Comparison of ENCODE assay signal across 36 cellular contexts in the genomic region with DNA sequence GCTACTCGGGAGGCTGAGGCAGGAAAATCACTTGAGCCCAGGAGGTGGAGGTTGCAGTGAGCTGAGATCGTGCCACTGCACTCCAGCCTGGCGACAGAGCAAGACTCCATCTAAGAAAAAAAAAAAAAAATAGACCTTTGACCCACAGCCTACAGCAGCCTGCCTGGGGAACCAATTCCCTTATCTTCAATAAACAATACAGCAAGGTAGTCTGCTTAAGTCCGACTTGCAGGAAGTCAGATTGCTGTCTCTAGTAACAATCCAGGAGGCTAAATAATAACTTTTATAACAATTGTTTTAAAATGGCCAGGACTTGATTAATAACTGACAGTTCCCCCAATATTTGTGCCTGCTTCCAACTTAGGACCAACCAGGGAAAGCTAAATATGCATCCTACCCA. TPM values are rescaled to one million over a fixed set of nuclear protein-coding genes. Genes with fewer than 3 reads are reported as not detected.
"Had no signal": no experiment of that assay in that cellular context is flagged by ENCODE, and none has a peak within 500 bp of the region (broad histone marks: within the 10 kb centered on the region; RNA-seq: fewer than 3 reads in every experiment).

No MANE protein-coding gene starts in this region.

- H3K27me3 ChIP-seq: ascending aorta had no signal

- DNase-seq: activated B cell treated with CpG ODN at 0.5 μM for 24 hours; activated CD4-positive, alpha-beta memory T cell treated with anti-CD3 and anti-CD28 coated beads for 36 hours; activated CD4-positive, alpha-beta T cell treated with anti-CD3 and anti-CD28 coated beads for 4 hours; activated CD4-positive, alpha-beta T cell treated with anti-CD3 and anti-CD28 coated beads, Interleukin-2, amount 10 ng/mL, durations not matched to agents 24 days and 14 days; activated CD4-positive, alpha-beta T cell treated with anti-CD3 and anti-CD28 coated beads, Interleukin-2, amount 50 U/mL, for 1 hour; activated CD4-positive, alpha-beta T cell treated with anti-CD3 and anti-CD28 coated beads, Interleukin-2, amount 50 U/mL, for 4 hours; activated CD4-positive, CD25-positive, alpha-beta regulatory T cell treated with anti-CD3 and anti-CD28 coated beads, Interleukin-2, amount 50 U/mL, for 72 hours; activated CD8-positive, alpha-beta memory T cell treated with anti-CD3 and anti-CD28 coated beads, Interleukin-2, amount 50 U/mL, for 4 hours; activated CD8-positive, alpha-beta T cell treated with anti-CD3 and anti-CD28 coated beads for 36 hours; activated effector memory CD4-positive, alpha-beta T cell treated with anti-CD3 and anti-CD28 coated beads, Interleukin-2, amount 50 U/mL, for 16 hours; activated gamma-delta T cell treated with Interleukin-2 at 50 U/mL for 16 hours; activated naive CD4-positive, alpha-beta T cell; activated naive CD4-positive, alpha-beta T cell treated with anti-CD3 and anti-CD28 coated beads, Interleukin-2, amount 10 ng/mL, durations not matched to agents 7 days and 5 days; activated naive CD8-positive, alpha-beta T cell treated with anti-CD3 and anti-CD28 coated beads, Interleukin-2, amount 10 ng/mL, durations not matched to agents 7 days and 5 days; activated naive CD8-positive, alpha-beta T cell treated with anti-CD3 and anti-CD28 coated beads, Interleukin-2, amount 50 U/mL, for 24 hours; activated T-cell treated with anti-CD3 and anti-CD28 coated beads for 4 hours; activated T-cell treated with anti-CD3 and anti-CD28 coated beads, Interleukin-2, amount 50 U/mL, for 1 hour; activated T-cell treated with anti-CD3 and anti-CD28 coated beads, Interleukin-2, amount 50 U/mL, for 4 hours; activated T-cell treated with anti-CD3 and anti-CD28 coated beads, Interleukin-2, amount 50 U/mL, for 72 hours; amygdala; anterior cingulate cortex; caudate nucleus; cerebellar nuclear complex; T-cell; T-helper 17 cell had no signal

- FAIRE-seq: bronchial epithelial cell, TTC549 had no signal

- ATAC-seq: activated CD8-positive, alpha-beta T cell treated with anti-CD3 and anti-CD28 coated beads for 36 hours; activated naive CD8-positive, alpha-beta T cell treated with anti-CD3 and anti-CD28 coated beads, Interleukin-2, amount 50 U/mL, for 24 hours; activated T-cell treated with anti-CD3 and anti-CD28 coated beads, Interleukin-2, amount 50 U/mL, for 4 hours; activated T-cell treated with anti-CD3 and anti-CD28 coated beads, Interleukin-2, amount 50 U/mL, for 72 hours; activated T-helper 17 cell treated with anti-CD3 and anti-CD28 coated beads, Interleukin-2, amount 50 U/mL, for 72 hours; T-cell; T-helper 17 cell had no signal

- H3K36me3 ChIP-seq: ascending aorta, cardiac muscle cell had no signal

- H3K27ac ChIP-seq: ascending aorta, cardiac muscle cell, VCaP had no signal

- H3K4me1 ChIP-seq: ascending aorta had no signal

- H3K4me3 ChIP-seq: ascending aorta, cardiac muscle cell had no signal

- H3K9me3 ChIP-seq: ascending aorta had no signal

RNA-seq across cellular contexts. Expression of gene HLA-DRA, which starts 13.3 kb away (rescaled TPM):
- total RNA-seq: bronchial epithelial cell, cardiac muscle cell had no signal
- polyA plus RNA-seq: cardiac muscle cell had no signal

RNA-seq across cellular contexts. Expression of gene BTNL2, which starts 19.4 kb away (rescaled TPM):
- total RNA-seq: activated B cell treated with CpG ODN at 0.5 μM for 24 hours; activated CD4-positive, alpha-beta memory T cell treated with anti-CD3 and anti-CD28 coated beads for 36 hours; activated CD4-positive, alpha-beta T cell treated with anti-CD3 and anti-CD28 coated beads, Interleukin-2, amount 10 ng/mL, durations not matched to agents 24 days and 14 days; activated CD8-positive, alpha-beta memory T cell treated with anti-CD3 and anti-CD28 coated beads for 36 hours; activated CD8-positive, alpha-beta T cell treated with anti-CD3 and anti-CD28 coated beads for 36 hours; activated naive CD8-positive, alpha-beta T cell treated with anti-CD3 and anti-CD28 coated beads, Interleukin-2, amount 10 ng/mL, durations not matched to agents 7 days and 5 days; activated T-cell treated with anti-CD3 and anti-CD28 coated beads, Interleukin-2, amount 50 U/mL, for 4 hours; activated T-cell treated with anti-CD3 and anti-CD28 coated beads, Interleukin-2, amount 50 U/mL, for 72 hours; activated T-helper 1 cell treated with anti-CD3 and anti-CD28 coated beads, Interleukin-12 subunit alpha, Interleukin-12 subunit beta, Interleukin-2, Interleukin-4 antibody, amounts not matched to agents 30 ng/mL and 10 ng/mL and 1 ng/mL, durations not matched to agents 14 hours and 24 hours and 36 hours; activated T-helper 17 cell treated with anti-CD3 and anti-CD28 coated beads, Interleukin-2, amount 50 U/mL, for 72 hours; ascending aorta; cardiac muscle cell; T-cell; T-helper 1 cell treated with Interleukin-12 subunit alpha and Interleukin-12 subunit beta and Interleukin-4 antibody, amounts not matched to agents 30 ng/mL and 1 ng/mL, for 36 hours; T-helper 17 cell; T-helper 2 cell treated with Interferon-gamma antibody and Interleukin-4, amounts not matched to agents 100 ng/mL and 5 ng/mL, for 36 hours had no signal
- polyA plus RNA-seq: adipose tissue, cardiac muscle cell had no signal

RNA-seq across cellular contexts. Expression of gene TSBP1, which starts 54.6 kb away (rescaled TPM):
- total RNA-seq: activated B cell treated with CpG ODN at 0.5 μM for 24 hours; activated CD4-positive, alpha-beta memory T cell treated with anti-CD3 and anti-CD28 coated beads for 36 hours; activated CD4-positive, alpha-beta T cell treated with anti-CD3 and anti-CD28 coated beads, Interleukin-2, amount 10 ng/mL, durations not matched to agents 24 days and 14 days; activated CD8-positive, alpha-beta memory T cell treated with anti-CD3 and anti-CD28 coated beads for 36 hours; activated CD8-positive, alpha-beta T cell treated with anti-CD3 and anti-CD28 coated beads for 36 hours; activated naive CD8-positive, alpha-beta T cell treated with anti-CD3 and anti-CD28 coated beads, Interleukin-2, amount 10 ng/mL, durations not matched to agents 7 days and 5 days; activated T-cell treated with anti-CD3 and anti-CD28 coated beads, Interleukin-2, amount 50 U/mL, for 4 hours; activated T-cell treated with anti-CD3 and anti-CD28 coated beads, Interleukin-2, amount 50 U/mL, for 72 hours; activated T-helper 1 cell treated with anti-CD3 and anti-CD28 coated beads, Interleukin-12 subunit alpha, Interleukin-12 subunit beta, Interleukin-2, Interleukin-4 antibody, amounts not matched to agents 30 ng/mL and 10 ng/mL and 1 ng/mL, durations not matched to agents 14 hours and 24 hours and 36 hours; activated T-helper 17 cell treated with anti-CD3 and anti-CD28 coated beads, Interleukin-2, amount 50 U/mL, for 72 hours; ascending aorta; bronchial epithelial cell; cardiac muscle cell; T-cell; T-helper 1 cell treated with Interleukin-12 subunit alpha and Interleukin-12 subunit beta and Interleukin-4 antibody, amounts not matched to agents 30 ng/mL and 1 ng/mL, for 36 hours; T-helper 17 cell; T-helper 2 cell treated with Interferon-gamma antibody and Interleukin-4, amounts not matched to agents 100 ng/mL and 5 ng/mL, for 36 hours had no signal
- polyA plus RNA-seq: adipose tissue, cardiac muscle cell had no signal
